In the genomic region with DNA sequence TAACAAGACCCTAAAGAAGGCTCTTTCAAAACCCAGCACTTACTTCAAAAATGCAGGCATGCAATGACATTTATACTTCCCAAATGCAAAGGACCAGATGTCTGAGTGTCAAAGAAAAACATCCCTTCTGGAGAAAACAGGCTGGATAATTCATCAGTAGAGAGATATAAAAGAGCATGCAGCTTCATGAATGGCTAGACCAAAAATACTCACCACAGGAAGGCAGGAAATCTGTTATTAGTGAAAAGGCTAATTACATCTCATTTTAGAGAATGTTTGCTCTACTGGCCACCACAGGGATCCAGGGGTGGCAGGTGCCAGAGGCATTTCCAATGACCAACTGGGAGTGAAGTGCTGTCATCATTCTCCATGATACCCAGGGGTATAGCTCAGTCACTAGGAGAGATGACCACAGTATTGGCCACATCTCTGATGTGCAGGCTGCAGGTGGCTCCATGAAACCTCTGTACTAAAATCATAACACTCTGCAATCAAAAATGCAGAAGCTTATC, we compare ENCODE assay signal across 16 cellular contexts.
"Had no signal": no experiment of that assay in that cellular context is flagged by ENCODE, and none has a peak within 500 bp of the region (broad histone marks: within the 10 kb centered on the region; RNA-seq: fewer than 3 reads in every experiment).

No MANE protein-coding gene starts in this region.

- H3K27me3 ChIP-seq: tibial nerve, vagina had no signal

- H3K36me3 ChIP-seq: tibial nerve, vagina had no signal

- H3K9me3 ChIP-seq: tibial nerve, vagina had no signal

- H3K27ac ChIP-seq: tibial nerve, vagina had no signal

- H3K4me3 ChIP-seq: tibial nerve, vagina had no signal

- DNase-seq: activated CD4-positive, alpha-beta T cell treated with anti-CD3 and anti-CD28 coated beads, Interleukin-2, amount 10 ng/mL, durations not matched to agents 7 days and 5 days; activated CD8-positive, alpha-beta memory T cell treated with anti-CD3 and anti-CD28 coated beads for 24 hours; activated naive CD4-positive, alpha-beta T cell; activated naive CD8-positive, alpha-beta T cell treated with anti-CD3 and anti-CD28 coated beads, Interleukin-2, amount 10 ng/mL, durations not matched to agents 7 days and 5 days; effector CD8-positive, alpha-beta T cell; foreskin fibroblast; hippocampal formation; naive B cell; posterior cingulate gyrus; retina; stimulated activated CD4-positive, alpha-beta T cell treated with anti-CD3 and anti-CD28 coated beads, Interleukin-4, amount 100 ng/mL, for 24 hours; stimulated activated naive CD4-positive, alpha-beta T cell; substantia nigra had no signal

- ATAC-seq: left lobe of liver had no signal
